In genomic region chr4:173652283-173652931, GRCh38 we compare ENCODE assay signal across 21 cellular contexts.
A peak's percentile ranks its signal among the peaks of the same experiment; 100 is the strongest.
DNase-seq lines count a peak whose midpoint lies in the region; ATAC-seq and TF ChIP-seq lines count a peak whose summit lies in the region.
"Had no signal": no experiment of that assay in that cellular context is flagged by ENCODE, and none has a peak within 500 bp of the region (broad histone marks: within the 10 kb centered on the region; RNA-seq: fewer than 3 reads in every experiment).

No MANE protein-coding gene starts in this region.

- TF ChIP-seq CTCF in fibroblast of the aortic adventitia (IDR thresholded peaks at IDR 0.05; ENCODE audit: insufficient read depth, low read length): no peak
- no peak for TF ChIP-seq CTCF in thoracic aorta (IDR thresholded peaks at IDR 0.05)

- H3K27ac ChIP-seq in muscle layer of colon (ENCODE audit: low read depth, low read length) (peak overlapping the region; percentile 43), thoracic aorta (peak overlapping the region; percentile 1 to 44)
- H3K27ac ChIP-seq: BLaER1 treated with 17β-estradiol and CSF1 and Interleukin-3, amounts not matched to agents 10 nM and 100 nM; KMS-11; RWPE1; SJSA1 had no signal

- peaks cover 12% of the 10 kb centered on the region for H3K4me1 ChIP-seq in muscle layer of colon (ENCODE audit: insufficient read depth, low read length)
- peaks cover 4 to 16% of the 10 kb centered on the region in 2 donors for H3K4me1 ChIP-seq in thoracic aorta (ENCODE audit: control insufficient read depth in 1 of 2, low read depth in 2 of 2)
- H3K4me1 ChIP-seq: SJSA1 had no signal

- peak; percentile 3 for DNase-seq in NOMO-1 treated with DMSO at 0.1 percent for 48 hours (lab: John Stamatoyannopoulos, UW; ENCODE audit: unreplicated experiment)
- DNase-seq in NOMO-1 (lab: John Stamatoyannopoulos, UW; ENCODE audit: unreplicated experiment in 2 of 2): no peak
- DNase-seq in fibroblast of the aortic adventitia (ENCODE audit: low read depth): peak; percentile 21
- no peak for DNase-seq in thoracic aorta (ENCODE audit: low spot score)
- DNase-seq in medulla oblongata (ENCODE audit: extremely low spot score): no peak
- no peak for DNase-seq in D341Med (ENCODE audit: low spot score)
- DNase-seq: CD8-positive, alpha-beta memory T cell; DMS79 treated with DMSO at 0.1 percent for 48 hours; GOT3; NCI-H1048; NCI-H1694; NCI-H2227 treated with DMSO at 0.1 percent for 48 hours; NCI-H524 treated with DMSO at 0.1 percent for 48 hours; NK-92 treated with Interleukin-12 subunit alpha and Interleukin-12 subunit beta, amount 100 ng/mL, for 24 hours; PC-3 had no signal

- H3K27me3 ChIP-seq in muscle layer of colon (ENCODE audit: control insufficient read depth in 1 of 2, insufficient read depth in 2 of 2, low read length in 2 of 2) (no peaks in the 10 kb centered on the region), thoracic aorta (replicated peaks; ENCODE audit: insufficient read depth) (no peaks in the 10 kb centered on the region)
- H3K27me3 ChIP-seq: BLaER1 treated with 17β-estradiol and CSF1 and Interleukin-3, amounts not matched to agents 10 nM and 100 nM; SJSA1 had no signal

- H3K36me3 ChIP-seq in muscle layer of colon (ENCODE audit: insufficient read depth, low read length) (no peaks in the 10 kb centered on the region), thoracic aorta (no peaks in the 10 kb centered on the region)
- H3K36me3 ChIP-seq: BLaER1 treated with 17β-estradiol and CSF1 and Interleukin-3, amounts not matched to agents 10 nM and 100 nM; SJSA1 had no signal

- no peak overlapping the region for H3K4me3 ChIP-seq in fibroblast of the aortic adventitia (ENCODE audit: low read depth, low read length)
- no peak overlapping the region for H3K4me3 ChIP-seq in muscle layer of colon (ENCODE audit: low read depth in 1 of 2, low read length in 2 of 2)
- peak overlapping the region; percentile 11 for H3K4me3 ChIP-seq in thoracic aorta
- H3K4me3 ChIP-seq: BLaER1 treated with 17β-estradiol and CSF1 and Interleukin-3, amounts not matched to agents 10 nM and 100 nM; SJSA1 had no signal

- ATAC-seq in thoracic aorta (ENCODE audit: insufficient number of reproducible peaks, low FRiP score, low read depth): no peak
- no peak for ATAC-seq in HG02588 (IDR thresholded peaks at IDR 0.05; ENCODE audit: unreplicated experiment)
- ATAC-seq: PC-3 had no signal

- H3K9ac ChIP-seq in muscle layer of colon (ENCODE audit: low read length): no peak overlapping the region
- H3K9ac ChIP-seq: BLaER1 treated with 17β-estradiol and CSF1 and Interleukin-3, amounts not matched to agents 10 nM and 100 nM; KMS-11 had no signal

- peaks cover 3% of the 10 kb centered on the region for H3K9me3 ChIP-seq in muscle layer of colon (ENCODE audit: low read length)
- H3K9me3 ChIP-seq in thoracic aorta: no peaks in the 10 kb centered on the region
- H3K9me3 ChIP-seq: BLaER1 treated with 17β-estradiol and CSF1 and Interleukin-3, amounts not matched to agents 10 nM and 100 nM; SJSA1 had no signal

Comparison
In these comparisons a context has a peak if more than half of its experiments do, and no peak if none do; other contexts are left out.
1. DNase-seq: peak in NOMO-1 treated with DMSO at 0.1 percent for 48 hours (single experiment) and fibroblast of the aortic adventitia (single experiment); none in NOMO-1 (0 of 2), thoracic aorta (single experiment), medulla oblongata (single experiment) and D341Med (single experiment).